In the genomic region with DNA sequence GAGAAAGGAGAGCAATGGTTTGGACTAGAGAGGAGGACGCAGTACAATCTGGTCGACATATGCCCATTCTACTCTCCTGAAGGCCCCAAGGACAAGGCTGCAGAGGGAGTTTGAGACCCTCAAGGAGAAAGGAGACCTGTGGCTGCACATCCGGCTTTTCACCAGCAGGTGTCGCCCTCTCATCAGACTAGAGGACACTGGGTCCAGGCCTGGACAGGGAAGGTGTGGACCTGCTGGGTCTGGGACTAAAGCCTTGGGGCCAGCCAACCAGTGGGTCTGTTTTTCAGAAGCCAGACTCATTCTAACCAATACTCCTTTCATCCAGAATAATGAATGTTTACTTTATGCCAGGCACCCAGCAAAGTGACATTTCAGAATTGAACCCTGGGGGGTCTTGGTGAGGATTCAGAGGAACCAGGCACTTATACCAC, we compare ENCODE assay signal across 9 cellular contexts. TPM values are rescaled to one million over a fixed set of nuclear protein-coding genes. Genes with fewer than 3 reads are reported as not detected.
DNase-seq lines count a peak whose midpoint lies in the region; ATAC-seq, FAIRE-seq and TF ChIP-seq lines count a peak whose summit lies in the region.
"Had no signal": no experiment of that assay in that cellular context is flagged by ENCODE, and none has a peak within 500 bp of the region (broad histone marks: within the 10 kb centered on the region; RNA-seq: fewer than 3 reads in every experiment).

No MANE protein-coding gene starts in this region.

- CTCF ChIA-PET in A549 (lab: Yijun Ruan, JAX) = interaction anchor here (0.6 to 3.9 kb wide), 21 partner anchors 8 to 353 kb away, joined by 3 to 37 read pairs (median 4); a partner anchor contains a TSS

- ATAC-seq in A549 (peak; percentile 72 to 83), left lobe of liver (peak; percentile 85), HG03521 (IDR thresholded peaks at IDR 0.05; ENCODE audit: unreplicated experiment) (no peak)
- ATAC-seq in central memory CD8-positive, alpha-beta T cell (replicated peaks; ENCODE audit: extremely low read depth, poor library complexity, severe bottlenecking) = no peak

- peaks cover 30% of the 10 kb centered on the region for H3K4me1 ChIP-seq in A549

- no peaks in the 10 kb centered on the region for H3K9me3 ChIP-seq in A549

- no peaks in the 10 kb centered on the region for H3K4me1 Mint-ChIP-seq in central memory CD8-positive, alpha-beta T cell

- in situ Hi-C loops in GM13976 (cut with MboI; ENCODE audit: low sequenced_read_pairs, unreplicated experiment) = no loop called here

- H3K4me3 Mint-ChIP-seq in central memory CD8-positive, alpha-beta T cell = no peak overlapping the region

- H3K27ac Mint-ChIP-seq in central memory CD8-positive, alpha-beta T cell (ENCODE audit: low read depth) = no peak overlapping the region

- no peak overlapping the region for H3K4me3 ChIP-seq in A549
- H3K4me3 ChIP-seq: skin epidermis had no signal

- no peak for FAIRE-seq in A549 (lab: Jason Lieb, UNC)

- TF ChIP-seq RAD21 in A549 (conservative IDR thresholded peaks at IDR 0.05 in 1 of 2, IDR thresholded peaks at IDR 0.05 in 1 of 2) = peak; percentile 88 to 91

- no peak overlapping the region; a peak in 1 of 6 replicates for H3K27ac ChIP-seq in A549
- H3K27ac ChIP-seq: skin epidermis had no signal

- H3K27me3 Mint-ChIP-seq in central memory CD8-positive, alpha-beta T cell = peaks cover 19% of the 10 kb centered on the region

- DNase-seq in A549 (ENCODE audit: low read depth in 1 of 2, low spot score in 1 of 2) (peak; percentile 49 to 74), GM13976 (ENCODE audit: low spot score) (peak; percentile 75), NCI-H2196 (lab: John Stamatoyannopoulos, UW; ENCODE audit: unreplicated experiment) (peak; percentile 76), left lobe of liver (ENCODE audit: low spot score) (peak; percentile 80)
- peak; percentile 56 for DNase-seq in activated CD4-positive, alpha-beta T cell treated with anti-CD3 and anti-CD28 coated beads for 1 hour
- DNase-seq in central memory CD8-positive, alpha-beta T cell (ENCODE audit: low spot score in 2 of 2) = peak; percentile 54 to 74
- DNase-seq in stimulated activated CD4-positive, alpha-beta T cell treated with anti-CD3 and anti-CD28 coated beads, Interleukin-4, amount 100 ng/mL, for 24 hours = peak; percentile 82

- POLR2A ChIA-PET in A549 (lab: Yijun Ruan, JAX) = no interaction called here

- TF ChIP-seq CTCF in A549 (IDR thresholded peaks at IDR 0.05) = peak; percentile 84
- peak; percentile 94 for TF ChIP-seq CTCF in GM13976 (IDR thresholded peaks at IDR 0.05; ENCODE audit: borderline replicate concordance, control extremely low read depth, extremely low read depth, insufficient read depth, missing control alignments)

- H3K9me3 Mint-ChIP-seq in central memory CD8-positive, alpha-beta T cell = no peaks in the 10 kb centered on the region

- no peak for TF ChIP-seq EP300 in A549 (IDR thresholded peaks at IDR 0.05)

- peaks cover 1% of the 10 kb centered on the region for H3K36me3 Mint-ChIP-seq in central memory CD8-positive, alpha-beta T cell (ENCODE audit: insufficient read depth)

- no peak for TF ChIP-seq POLR2A in A549 (IDR thresholded peaks at IDR 0.05; ENCODE audit: low read length)

- 3% methylated on average over 4 of the region's 4 CpGs for WGBS in A549 (ENCODE audit: missing lambda C conversion rate)

- H3K4me2 ChIP-seq in A549 = no peak overlapping the region

TF ChIP-seq in A549, 52 proteins besides CTCF, POLR2A, EP300 and RAD21:
- TF ChIP-seq NFE2L2 (conservative IDR thresholded peaks at IDR 0.05; ENCODE audit: low read length) (no peak), HOXA7 (CRISPR knock-in tag; IDR thresholded peaks at IDR 0.05) (no peak), RNF2 (IDR thresholded peaks at IDR 0.05; ENCODE audit: borderline replicate concordance, low read depth) (no peak), SMC3 (IDR thresholded peaks at IDR 0.05) (peak; percentile 83), ZSCAN20 (CRISPR knock-in tag; IDR thresholded peaks at IDR 0.05) (no peak), FOXS1 (CRISPR knock-in tag; IDR thresholded peaks at IDR 0.05) (no peak)

RNA-seq across cellular contexts. Expression of a gene that starts 5.0 kb away (rescaled TPM):
- polyA plus RNA-seq in A549 (2011; rRNA removed) (not detected in 2 replicates), A549 (2017; fragmentation: RNase III; extraction: RNeasy Plus Mini Kit Qiagen cat#74134 plus additional on column Dnase treatment) (0.03 TPM in 1 of 3 replicates, not detected in the others)
- not detected in 2 replicates for polyA plus RNA-seq in A549 (2012; cell fraction: cytosol; rRNA removed)
- polyA plus RNA-seq in A549 (2012; cell fraction: nucleus; rRNA removed) = 0.02 TPM in 1 of 2 replicates, not detected in the other
- polyA minus RNA-seq in A549 (2011; rRNA and poly(A)+ RNA removed) = not detected in 2 replicates
- not detected for total RNA-seq in left lobe of liver

RNA-seq across cellular contexts. Expression of a gene that starts 8.8 kb away (rescaled TPM):
- not detected in 2 replicates for polyA plus RNA-seq in A549 (2011; rRNA removed)
- polyA plus RNA-seq in A549 (2012; cell fraction: cytosol; rRNA removed) = not detected in 2 replicates
- not detected in 2 replicates for polyA plus RNA-seq in A549 (2012; cell fraction: nucleus; rRNA removed)
- polyA plus RNA-seq in A549 (2017; fragmentation: RNase III; extraction: RNeasy Plus Mini Kit Qiagen cat#74134 plus additional on column Dnase treatment) = not detected in 3 replicates
- not detected in 2 replicates for polyA minus RNA-seq in A549 (2011; rRNA and poly(A)+ RNA removed)
- total RNA-seq in left lobe of liver = 1.2 TPM

RNA-seq across cellular contexts. Expression of a gene that starts 12.8 kb away (rescaled TPM):
- polyA plus RNA-seq in A549 (2011; rRNA removed) (not detected in 2 replicates), A549 (2017; fragmentation: RNase III; extraction: RNeasy Plus Mini Kit Qiagen cat#74134 plus additional on column Dnase treatment) (0.05 to 0.07 TPM (median 0.06 TPM) in 3 replicates)
- 0.01 TPM in 1 of 2 replicates, not detected in the other for polyA plus RNA-seq in A549 (2012; cell fraction: cytosol; rRNA removed)
- polyA plus RNA-seq in A549 (2012; cell fraction: nucleus; rRNA removed) = 0.12 and 0.26 TPM in 2 replicates
- not detected in 2 replicates for polyA minus RNA-seq in A549 (2011; rRNA and poly(A)+ RNA removed)
- 0.08 TPM for total RNA-seq in left lobe of liver

RNA-seq across cellular contexts. Expression of a gene that starts 33.1 kb away (rescaled TPM):
- polyA plus RNA-seq in A549 (2011; rRNA removed) (13.8 and 14.9 TPM in 2 replicates), A549 (2017; fragmentation: RNase III; extraction: RNeasy Plus Mini Kit Qiagen cat#74134 plus additional on column Dnase treatment) (14.1 to 17.6 TPM (median 16.5 TPM) in 3 replicates)
- 25.2 and 31.8 TPM in 2 replicates for polyA plus RNA-seq in A549 (2012; cell fraction: cytosol; rRNA removed)
- 90.2 and 116 TPM in 2 replicates for polyA plus RNA-seq in A549 (2012; cell fraction: nucleus; rRNA removed)
- 19.2 and 28.2 TPM in 2 replicates for polyA minus RNA-seq in A549 (2011; rRNA and poly(A)+ RNA removed)
- 14.3 TPM for total RNA-seq in left lobe of liver

RNA-seq across cellular contexts. Expression of a gene that starts 34.5 kb away (rescaled TPM):
- 0.11 and 0.14 TPM in 2 replicates for polyA plus RNA-seq in A549 (2011; rRNA removed)
- 0.04 and 0.07 TPM in 2 replicates for polyA plus RNA-seq in A549 (2012; cell fraction: cytosol; rRNA removed)
- polyA plus RNA-seq in A549 (2012; cell fraction: nucleus; rRNA removed) = 0.39 and 0.41 TPM in 2 replicates
- polyA plus RNA-seq in A549 (2017; fragmentation: RNase III; extraction: RNeasy Plus Mini Kit Qiagen cat#74134 plus additional on column Dnase treatment) = 0.07 to 0.18 TPM (median 0.08 TPM) in 3 replicates
- not detected in 2 replicates for polyA minus RNA-seq in A549 (2011; rRNA and poly(A)+ RNA removed)
- total RNA-seq in left lobe of liver = not detected

Comparison
In these comparisons a context has a peak if more than half of its experiments do, and no peak if none do; other contexts are left out.
1. ATAC-seq: peak in A549 (2 of 2) and left lobe of liver (single experiment); none in central memory CD8-positive, alpha-beta T cell (single experiment) and HG03521 (single experiment).
2. Peak in every context shown above with its lines, with median percentiles within 50 percentile points of each other: DNase-seq.